ENCODE assay signal across 24 cellular contexts in the genomic region with DNA sequence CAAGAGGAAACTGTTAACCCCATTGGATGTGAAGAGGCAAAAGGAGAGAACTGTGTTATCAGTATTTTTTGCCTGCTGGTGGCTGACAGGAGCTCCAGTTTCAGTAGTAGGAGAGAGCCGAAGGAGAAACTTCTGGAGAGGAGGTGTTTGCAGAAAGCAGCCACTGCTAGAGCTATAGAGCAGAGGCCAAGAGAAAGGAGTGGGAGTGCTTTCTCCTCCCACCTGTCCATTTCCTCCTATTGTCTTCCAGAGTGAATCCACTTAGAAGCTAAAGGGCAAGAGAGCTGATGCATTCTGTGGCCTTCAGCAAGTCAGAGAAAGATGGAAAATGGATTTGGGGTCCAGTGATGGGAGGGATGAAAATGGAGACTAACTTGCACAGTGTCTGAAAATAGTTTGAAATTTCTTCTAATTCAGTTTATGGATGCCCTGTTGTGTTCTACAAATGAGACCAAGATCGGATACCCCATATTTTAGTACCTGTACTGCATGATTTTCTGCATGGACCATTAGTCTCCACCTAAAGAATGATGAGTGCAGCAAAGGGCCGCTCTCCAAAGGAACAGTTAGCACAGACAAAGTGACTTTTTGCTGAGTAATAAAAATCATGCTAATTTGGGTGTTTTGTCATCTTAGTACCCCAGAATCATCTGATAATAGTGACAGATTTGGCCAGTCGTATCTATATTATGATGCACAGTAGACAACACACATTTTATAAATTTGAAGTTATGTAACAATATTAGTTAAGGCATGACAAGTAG. TPM values are rescaled to one million over a fixed set of nuclear protein-coding genes. Genes with fewer than 3 reads are reported as not detected.
"Had no signal": no experiment of that assay in that cellular context is flagged by ENCODE, and none has a peak within 500 bp of the region (broad histone marks: within the 10 kb centered on the region; RNA-seq: fewer than 3 reads in every experiment).

No MANE protein-coding gene starts in this region.

- H3K27ac Mint-ChIP-seq: naive thymus-derived CD4-positive, alpha-beta T cell; nephron progenitor cell; stimulated activated effector memory CD8-positive, alpha-beta T cell treated with anti-CD3 and anti-CD28 coated beads, Interleukin-12 subunit alpha, Interleukin-12 subunit beta, amount 100 ng/mL, for 72 hours; type B pancreatic cell had no signal

- H3K9me3 Mint-ChIP-seq: type B pancreatic cell had no signal

- H3K4me1 Mint-ChIP-seq: naive thymus-derived CD4-positive, alpha-beta T cell; nephron progenitor cell; stimulated activated effector memory CD8-positive, alpha-beta T cell treated with anti-CD3 and anti-CD28 coated beads, Interleukin-12 subunit alpha, Interleukin-12 subunit beta, amount 100 ng/mL, for 72 hours had no signal

- DNase-seq: cerebellar nuclear complex; dorsolateral prefrontal cortex; effector CD4-positive, alpha-beta T cell; foreskin keratinocyte; heart left ventricle; mesenchymal stem cell; midbrain; naive thymus-derived CD4-positive, alpha-beta T cell; nephron progenitor cell; nucleus accumbens; sigmoid colon; stimulated activated CD4-positive, alpha-beta T cell treated with anti-CD3 and anti-CD28 coated beads, Interleukin-2, amount 100 ng/mL, for 24 hours; stimulated activated CD4-positive, alpha-beta T cell treated with anti-CD3 and anti-CD28 coated beads, Interleukin-4, amount 100 ng/mL, for 24 hours; stimulated activated naive CD4-positive, alpha-beta T cell treated with Interleukin-2 at 50 U/mL for 16 hours; stomach; tibial artery had no signal

- H3K4me3 Mint-ChIP-seq: naive thymus-derived CD4-positive, alpha-beta T cell; nephron progenitor cell; stimulated activated effector memory CD8-positive, alpha-beta T cell treated with anti-CD3 and anti-CD28 coated beads, Interleukin-12 subunit alpha, Interleukin-12 subunit beta, amount 100 ng/mL, for 72 hours; type B pancreatic cell had no signal

- ATAC-seq: esophagus mucosa; foreskin keratinocyte; gastroesophageal sphincter; heart left ventricle; left lobe of liver; naive thymus-derived CD4-positive, alpha-beta T cell; stimulated activated effector memory CD8-positive, alpha-beta T cell treated with anti-CD3 and anti-CD28 coated beads, Interleukin-12 subunit alpha, Interleukin-12 subunit beta, amount 100 ng/mL, for 72 hours had no signal

- H3K36me3 Mint-ChIP-seq: naive thymus-derived CD4-positive, alpha-beta T cell; stimulated activated effector memory CD8-positive, alpha-beta T cell treated with anti-CD3 and anti-CD28 coated beads, Interleukin-12 subunit alpha, Interleukin-12 subunit beta, amount 100 ng/mL, for 72 hours; type B pancreatic cell had no signal

RNA-seq across cellular contexts. Expression of a gene that starts 10.7 kb away (rescaled TPM):
- total RNA-seq: esophagus mucosa; fibroblast of lung; left lobe of liver; lung microvascular endothelial cell; naive thymus-derived CD4-positive, alpha-beta T cell; osteocyte had no signal
